Comparison of ENCODE assay signal across 10 cellular contexts in the genomic region with DNA sequence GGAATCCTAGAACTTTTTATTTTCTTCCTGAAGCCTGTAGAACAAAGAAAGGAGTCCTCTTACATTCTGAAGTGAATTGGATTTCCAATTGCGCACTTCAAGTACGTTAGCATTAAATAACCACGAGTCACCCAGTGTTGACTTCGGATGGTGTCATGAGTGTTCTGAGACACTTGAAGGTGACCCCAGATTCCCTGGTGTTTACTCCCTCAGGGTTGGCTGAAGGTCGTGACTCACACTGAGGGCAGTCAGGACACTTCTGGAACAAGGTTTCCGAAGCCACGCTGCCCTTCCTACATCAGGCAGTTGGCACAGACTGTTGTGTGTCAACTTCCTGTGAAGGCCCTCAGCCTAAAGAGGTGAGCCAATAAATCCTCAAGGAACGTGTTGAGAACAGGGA.
DNase-seq lines count a peak whose midpoint lies in the region; ATAC-seq and TF ChIP-seq lines count a peak whose summit lies in the region.
"Had no signal": no experiment of that assay in that cellular context is flagged by ENCODE, and none has a peak within 500 bp of the region (broad histone marks: within the 10 kb centered on the region; RNA-seq: fewer than 3 reads in every experiment).

No MANE protein-coding gene starts in this region.

- H3K4me3 ChIP-seq in duodenal mucosa (ENCODE audit: low read depth in 1 of 2, low read length in 2 of 2) (no peak overlapping the region), transverse colon (no peak overlapping the region), BE2C (ENCODE audit: low read depth, low read length) (no peak overlapping the region)

- H3K27me3 ChIP-seq in duodenal mucosa (ENCODE audit: control insufficient read depth in 1 of 2, insufficient read depth in 2 of 2, low read length in 2 of 2) (no peaks in the 10 kb centered on the region), transverse colon (no peaks in the 10 kb centered on the region), BE2C (no peaks in the 10 kb centered on the region)

- no peak for TF ChIP-seq CTCF in transverse colon (IDR thresholded peaks at IDR 0.05)
- no peak for TF ChIP-seq CTCF in BE2C (IDR thresholded peaks at IDR 0.05; ENCODE audit: low read depth, low read length)

- intact Hi-C loops in transverse colon (cut with DNase I; ENCODE audit: low total_unique reads) = no loop called here

- H3K27ac ChIP-seq in duodenal mucosa (ENCODE audit: low read depth, low read length) (peak overlapping the region; percentile 39), transverse colon (peak overlapping the region; percentile 43 to 72 (median 63))

- ATAC-seq in HG03095 (IDR thresholded peaks at IDR 0.05; ENCODE audit: unreplicated experiment) = no peak
- ATAC-seq in HG03432 (IDR thresholded peaks at IDR 0.05; ENCODE audit: unreplicated experiment) = no peak

- TF ChIP-seq POLR2A in transverse colon (IDR thresholded peaks at IDR 0.05) = no peak

- H3K4me1 ChIP-seq in duodenal mucosa (ENCODE audit: control insufficient read depth in 1 of 2, insufficient read depth in 2 of 2, low read length in 2 of 2) = no peaks in the 10 kb centered on the region
- H3K4me1 ChIP-seq in transverse colon = no peaks in the 10 kb centered on the region
- no peaks in the 10 kb centered on the region for H3K4me1 ChIP-seq in BE2C

- in situ Hi-C loops in transverse colon (cut with MboI; ENCODE audit: low pct_ligation_motif_present in 1 of 4, low pct_unique_long_range_greater_than_20kb in 1 of 4, low sequenced_read_pairs in 3 of 4) = no loop called here

- no peak overlapping the region for H3K9ac ChIP-seq in duodenal mucosa (ENCODE audit: low read depth in 1 of 2, low read length in 2 of 2)

- peak; percentile 74 for DNase-seq in M059J (ENCODE audit: low read depth)
- DNase-seq in lung microvascular endothelial cell (ENCODE audit: low read depth in 2 of 2) = peak; percentile 67 to 99
- peak; percentile 27 for DNase-seq in transverse colon
- DNase-seq in NCI-H2029 treated with DMSO at 0.1 percent for 48 hours (lab: John Stamatoyannopoulos, UW) = no peak
- no peak for DNase-seq in BE2C
- DNase-seq: NCI-H187; stimulated activated CD4-positive, alpha-beta T cell treated with anti-CD3 and anti-CD28 coated beads, Interleukin-12 subunit alpha, Interleukin-12 subunit beta, amount 100 ng/mL, for 4 hours had no signal

- 87 to 100% methylated on average over 2 to 8 of the region's 8 CpGs for WGBS in transverse colon (ENCODE audit: low coverage in 1 of 2), 2 donors

- no peak for TF ChIP-seq EP300 in transverse colon (IDR thresholded peaks at IDR 0.05; ENCODE audit: low read depth)

- no peaks in the 10 kb centered on the region for H3K9me3 ChIP-seq in duodenal mucosa (ENCODE audit: control insufficient read depth in 1 of 2, low read length in 2 of 2)
- H3K9me3 ChIP-seq in transverse colon = no peaks in the 10 kb centered on the region
- H3K9me3 ChIP-seq in BE2C = no peaks in the 10 kb centered on the region

- H3K36me3 ChIP-seq in duodenal mucosa (ENCODE audit: control insufficient read depth in 1 of 2, insufficient read depth in 2 of 2, low read length in 2 of 2) (no peaks in the 10 kb centered on the region), transverse colon (no peaks in the 10 kb centered on the region), BE2C (no peaks in the 10 kb centered on the region)

Comparison
In these comparisons a context has a peak if more than half of its experiments do, and no peak if none do; other contexts are left out.
1. DNase-seq: peak in M059J (single experiment), lung microvascular endothelial cell (2 of 2) and transverse colon (single experiment); none in NCI-H2029 treated with DMSO at 0.1 percent for 48 hours (single experiment) and BE2C (single experiment).